8 cellular contexts compared by ENCODE assay signal in the genomic region with DNA sequence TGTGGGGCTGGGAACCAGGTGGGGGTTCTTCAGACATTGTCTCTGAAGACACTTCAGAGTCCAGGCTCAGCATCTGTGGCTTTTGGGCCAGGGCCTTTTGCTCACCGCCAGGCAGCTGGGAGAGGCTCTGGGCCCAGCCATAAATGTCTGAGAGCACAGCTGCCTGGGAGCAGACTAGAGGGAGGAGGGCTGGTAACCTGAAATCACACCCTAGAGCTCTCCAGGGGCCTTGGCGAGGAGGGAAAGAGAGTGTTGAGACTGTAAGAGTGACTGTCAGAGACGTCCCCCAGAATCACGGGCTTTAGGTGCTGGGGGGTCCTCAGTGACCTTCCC. TPM values are rescaled to one million over a fixed set of nuclear protein-coding genes. Genes with fewer than 3 reads are reported as not detected.
DNase-seq lines count a peak whose midpoint lies in the region; ATAC-seq and TF ChIP-seq lines count a peak whose summit lies in the region.

No MANE protein-coding gene starts in this region.

- no peak for TF ChIP-seq POLR2A in breast epithelium (IDR thresholded peaks at IDR 0.05)

- peaks cover 18 to 20% of the 10 kb centered on the region in 2 donors for H3K4me1 ChIP-seq in breast epithelium
- H3K4me1 ChIP-seq in naive thymus-derived CD4-positive, alpha-beta T cell (ENCODE audit: control insufficient read depth in 2 of 2, insufficient read depth in 2 of 2, low read length in 2 of 2): peaks cover 46 to 52% of the 10 kb centered on the region in 2 donors

- no peaks in the 10 kb centered on the region for H3K27me3 ChIP-seq in breast epithelium
- H3K27me3 ChIP-seq in naive thymus-derived CD4-positive, alpha-beta T cell (ENCODE audit: control insufficient read depth in 2 of 2, insufficient read depth in 2 of 2, low read length in 2 of 2): no peaks in the 10 kb centered on the region

- H3K4me3 ChIP-seq in Jurkat, Clone E6-1 (ENCODE audit: low read length): peak overlapping the region; percentile 75
- peak overlapping the region; percentile 30 to 65 (median 51) for H3K4me3 ChIP-seq in breast epithelium
- peak overlapping the region; percentile 56 for H3K4me3 ChIP-seq in naive thymus-derived CD4-positive, alpha-beta T cell (ENCODE audit: low read length)

- peaks cover 25 to 54% (median 36%) of the 10 kb centered on the region in 7 donors for H3K4me1 Mint-ChIP-seq in naive thymus-derived CD4-positive, alpha-beta T cell

- H3K27me3 Mint-ChIP-seq in naive thymus-derived CD4-positive, alpha-beta T cell: peaks cover 0 to 2% (median 0%) of the 10 kb centered on the region in 5 donors

- POLR2A ChIA-PET in naive thymus-derived CD4-positive, alpha-beta T cell (lab: Charles Lee): interaction anchor here (1.1 to 3.3 kb wide), 10 partner anchors 10 to 438 kb away, joined by 3 to 20 read pairs (median 6); partner anchors contain the start of gene ARSA

- no peak for DNase-seq in Jurkat, Clone E6-1 (ENCODE audit: low read depth, low spot score)
- DNase-seq in breast epithelium (ENCODE audit: low spot score in 2 of 2) (no peak), NCI-H524 treated with DMSO at 0.1 percent for 48 hours (lab: John Stamatoyannopoulos, UW) (no peak), NCI-H1436 treated with DMSO at 0.1 percent for 48 hours (lab: John Stamatoyannopoulos, UW) (no peak), NCI-H748 (lab: John Stamatoyannopoulos, UW; ENCODE audit: unreplicated experiment) (no peak)
- no peak for DNase-seq in naive thymus-derived CD4-positive, alpha-beta T cell

- H3K27ac ChIP-seq in C4-2B (peak overlapping the region; percentile 78), breast epithelium (peak overlapping the region; percentile 81 to 90)
- H3K27ac ChIP-seq in naive thymus-derived CD4-positive, alpha-beta T cell (ENCODE audit: low read depth, low read length): peak overlapping the region; percentile 98

- H3K4me3 Mint-ChIP-seq in naive thymus-derived CD4-positive, alpha-beta T cell: peak overlapping the region; percentile 90 to 96 (median 92)

- peaks cover 0 to 12% (median 0%) of the 10 kb centered on the region in 5 donors for H3K36me3 Mint-ChIP-seq in naive thymus-derived CD4-positive, alpha-beta T cell

- H3K9me3 ChIP-seq in breast epithelium: no peaks in the 10 kb centered on the region
- no peaks in the 10 kb centered on the region for H3K9me3 ChIP-seq in naive thymus-derived CD4-positive, alpha-beta T cell (ENCODE audit: control insufficient read depth in 2 of 3, low read length in 3 of 3)

- TF ChIP-seq CTCF in C4-2B (conservative IDR thresholded peaks at IDR 0.05) (no peak), breast epithelium (IDR thresholded peaks at IDR 0.05) (no peak)

- H3K27ac Mint-ChIP-seq in naive thymus-derived CD4-positive, alpha-beta T cell: peak overlapping the region; percentile 94 to 100 (median 99)

- no peaks in the 10 kb centered on the region for H3K9me3 Mint-ChIP-seq in naive thymus-derived CD4-positive, alpha-beta T cell

- intact Hi-C loops in breast epithelium (cut with DNase I; ENCODE audit: low total_unique reads): loop anchor here (10.0 kb wide), 1 partner anchor 235 kb away; no protein-coding TSS in a partner anchor
- intact Hi-C loops in naive thymus-derived CD4-positive, alpha-beta T cell (cut with micrococcal nuclease): loop anchor here (1.0 to 10.0 kb wide), 13 partner anchors 10 to 431 kb away; partner anchors contain the start of genes ALG12 (in 1 of the 2), CRELD2 (in 1 of the 2), NCAPH2 (in 1 of the 2) and PANX2 (in 1 of the 2)

- H3K36me3 ChIP-seq in breast epithelium: no peaks in the 10 kb centered on the region
- H3K36me3 ChIP-seq in naive thymus-derived CD4-positive, alpha-beta T cell (ENCODE audit: control insufficient read depth in 2 of 3, insufficient read depth in 3 of 3, low read length in 3 of 3): peaks cover 0 to 15% (median 3%) of the 10 kb centered on the region in 3 experiments

- CTCF ChIA-PET in naive thymus-derived CD4-positive, alpha-beta T cell (lab: Charles Lee): interaction anchor here (1.1 to 3.1 kb wide), 2 partner anchors 41 to 53 kb away, joined by 3 to 14 read pairs; no protein-coding TSS in a partner anchor

- no peak for ATAC-seq in naive thymus-derived CD4-positive, alpha-beta T cell
- no peak for ATAC-seq in GM21737 (IDR thresholded peaks at IDR 0.05; ENCODE audit: unreplicated experiment)

RNA-seq across cellular contexts. Expression of gene TRABD, which starts 4.1 kb away (rescaled TPM):
- polyA plus RNA-seq in Jurkat, Clone E6-1 (2012; ENCODE audit: insufficient read depth, insufficient read length): 91.9 TPM
- total RNA-seq in breast epithelium: 10 to 100 TPM; 17.3 to 35.7 (median 28.2) TPM
- total RNA-seq in naive thymus-derived CD4-positive, alpha-beta T cell: 100 to 1,000 TPM; 106 to 157 (median 124) TPM
- 10 to 100 TPM; 29.4 to 50.0 TPM for polyA plus RNA-seq in naive thymus-derived CD4-positive, alpha-beta T cell

RNA-seq across cellular contexts. Expression of gene SELENOO, which starts 11.0 kb away (rescaled TPM):
- polyA plus RNA-seq in Jurkat, Clone E6-1 (2012; ENCODE audit: insufficient read depth, insufficient read length): 26.0 TPM
- 10 to 100 TPM; 24.3 to 32.3 (median 31.8) TPM for total RNA-seq in breast epithelium
- 10 to 100 TPM; 26.7 to 36.6 (median 32.4) TPM for total RNA-seq in naive thymus-derived CD4-positive, alpha-beta T cell
- 1 to 10 TPM; 3.4 to 5.9 TPM for polyA plus RNA-seq in naive thymus-derived CD4-positive, alpha-beta T cell

RNA-seq across cellular contexts. Expression of gene PANX2, which starts 19.3 kb away (rescaled TPM):
- polyA plus RNA-seq in Jurkat, Clone E6-1 (2012; ENCODE audit: insufficient read depth, insufficient read length): 1.0 TPM
- total RNA-seq in breast epithelium: 1 to 10 TPM in 2 of 3 donors, under 1 TPM in 1; 0.64 to 2.0 (median 1.8) TPM
- 1 to 10 TPM in 1 of 5 experiments, under 1 TPM in 2, not detected in 2; 0.27 to 2.0 (median 0.66) TPM for total RNA-seq in naive thymus-derived CD4-positive, alpha-beta T cell
- not detected for polyA plus RNA-seq in naive thymus-derived CD4-positive, alpha-beta T cell

RNA-seq across cellular contexts. Expression of gene TUBGCP6, which starts 55.0 kb away (rescaled TPM):
- polyA plus RNA-seq in Jurkat, Clone E6-1 (2012; ENCODE audit: insufficient read depth, insufficient read length): 44.0 TPM
- total RNA-seq in breast epithelium: 10 to 100 TPM; 34.2 to 66.2 (median 59.6) TPM
- total RNA-seq in naive thymus-derived CD4-positive, alpha-beta T cell: 100 to 1,000 TPM in 4 of 5 experiments, 10 to 100 TPM in 1; 67.8 to 146 (median 134) TPM
- polyA plus RNA-seq in naive thymus-derived CD4-positive, alpha-beta T cell: 10 to 100 TPM; 15.2 to 28.4 TPM
